In the genomic region with DNA sequence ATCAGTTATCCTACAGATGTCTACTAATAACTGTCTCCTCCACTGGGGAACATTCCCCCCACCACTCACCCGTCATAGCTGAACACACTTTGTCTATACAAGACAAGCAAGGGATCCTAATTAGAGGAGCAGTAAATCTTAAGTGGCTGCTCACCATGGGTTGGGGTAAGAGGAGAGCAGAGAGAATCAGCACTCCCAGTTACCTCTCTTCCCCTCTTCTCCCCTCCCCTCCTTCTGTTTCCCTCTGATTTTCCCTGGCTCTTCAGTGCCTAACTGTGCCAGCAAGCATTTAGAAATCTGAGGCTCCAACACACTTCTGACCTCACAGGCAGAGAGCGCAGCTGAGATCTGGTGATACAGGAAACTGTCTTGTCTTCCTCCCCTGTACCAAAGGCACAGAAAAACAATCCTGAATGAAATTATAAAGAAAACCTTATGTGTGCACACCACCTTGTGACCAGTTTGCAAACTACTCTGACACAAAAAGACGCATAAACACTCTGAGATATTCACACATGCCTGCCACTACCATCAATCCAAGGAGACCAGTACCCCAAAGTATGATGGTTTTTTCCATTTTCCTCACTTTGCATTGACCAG, we compare ENCODE assay signal across 11 cellular contexts. TPM values are rescaled to one million over a fixed set of nuclear protein-coding genes. Genes with fewer than 3 reads are reported as not detected.
DNase-seq lines count a peak whose midpoint lies in the region; ATAC-seq and TF ChIP-seq lines count a peak whose summit lies in the region.
"Had no signal": no experiment of that assay in that cellular context is flagged by ENCODE, and none has a peak within 500 bp of the region (broad histone marks: within the 10 kb centered on the region; RNA-seq: fewer than 3 reads in every experiment).

No MANE protein-coding gene starts in this region.

- peak; percentile 18 for TF ChIP-seq CTCF in NB4 (IDR thresholded peaks at IDR 0.05; ENCODE audit: low read depth, low read length)
- peak; percentile 21 for TF ChIP-seq CTCF in neural cell (IDR thresholded peaks at IDR 0.05; ENCODE audit: poor library complexity, severe bottlenecking)
- peak in 1 of 2 experiments; percentile 5 for TF ChIP-seq CTCF in Caco-2 (IDR thresholded peaks at IDR 0.05; ENCODE audit: insufficient read depth in 1 of 2, low read depth in 1 of 2, low read length in 1 of 2, severe bottlenecking in 1 of 2, unreplicated experiment in 1 of 2)

- H4K20me1 ChIP-seq in neural cell (ENCODE audit: insufficient read depth): no peaks in the 10 kb centered on the region

- no peaks in the 10 kb centered on the region for H3F3A ChIP-seq in neural cell (ENCODE audit: insufficient read depth, low read length, poor library complexity, severe bottlenecking)

- H3K9me2 ChIP-seq in neural cell (ENCODE audit: insufficient read depth, low read length): no peaks in the 10 kb centered on the region

- H2AFZ ChIP-seq in neural cell (ENCODE audit: low read depth, low read length): no peak overlapping the region

- no peaks in the 10 kb centered on the region for H3K27me3 ChIP-seq in neural cell (ENCODE audit: insufficient read depth, low read depth, low read length)
- H3K27me3 ChIP-seq in Caco-2 (replicated peaks; ENCODE audit: control insufficient read depth, insufficient read depth, low read length): no peaks in the 10 kb centered on the region
- H3K27me3 ChIP-seq: spleen had no signal

- H3K79me2 ChIP-seq in neural cell (replicated peaks; ENCODE audit: insufficient read depth, low read length): no peaks in the 10 kb centered on the region

- H3K9ac ChIP-seq in neural cell (ENCODE audit: low read length): no peak overlapping the region
- H3K9ac ChIP-seq: BLaER1 had no signal

- no peak overlapping the region for H3K27ac ChIP-seq in neural cell (ENCODE audit: low read length)
- H3K27ac ChIP-seq: BLaER1 had no signal

- DNase-seq in activated CD4-positive, alpha-beta T cell treated with anti-CD3 and anti-CD28 coated beads for 36 hours: no peak
- no peak for DNase-seq in activated CD4-positive, alpha-beta T cell treated with anti-CD3 and anti-CD28 coated beads, Interleukin-2, amount 50 U/mL, for 48 hours
- DNase-seq in NB4 (ENCODE audit: low read depth) (peak; percentile 49), astrocyte of the hippocampus (ENCODE audit: low read depth, low spot score) (peak; percentile 28), D341Med (ENCODE audit: low spot score) (no peak), Caco-2 (no peak)
- DNase-seq: NCI-H510A treated with DMSO at 0.1 percent for 48 hours, spleen had no signal

- no peak overlapping the region for H3K4me2 ChIP-seq in neural cell (ENCODE audit: low read length)
- H3K4me2 ChIP-seq: BLaER1 had no signal

- no peak for TF ChIP-seq POLR2A in NB4 (IDR thresholded peaks at IDR 0.05; ENCODE audit: extremely low read depth, insufficient read length)

- H3K9me3 Mint-ChIP-seq in activated CD4-positive, alpha-beta T cell treated with anti-CD3 and anti-CD28 coated beads for 36 hours (ENCODE audit: low read depth): no peaks in the 10 kb centered on the region
- no peaks in the 10 kb centered on the region for H3K9me3 Mint-ChIP-seq in Caco-2 (ENCODE audit: unreplicated experiment)

- H3K4me1 ChIP-seq in Caco-2: no peaks in the 10 kb centered on the region
- H3K4me1 ChIP-seq: spleen had no signal

- CTCF ChIA-PET in activated CD4-positive, alpha-beta T cell treated with anti-CD3 and anti-CD28 coated beads for 36 hours (lab: Charles Lee): interaction anchor here (0.7 kb wide), 1 partner anchor 254 kb away, joined by 3 read pairs; no protein-coding TSS in a partner anchor
- CTCF ChIA-PET in Caco-2 (lab: Charles Lee): interaction anchor here (0.6 kb wide), 1 partner anchor 125 kb away, joined by 3 read pairs; no protein-coding TSS in a partner anchor

- H3K4me3 Mint-ChIP-seq in activated CD4-positive, alpha-beta T cell treated with anti-CD3 and anti-CD28 coated beads for 36 hours: no peak overlapping the region
- H3K4me3 Mint-ChIP-seq in Caco-2 (ENCODE audit: unreplicated experiment): no peak overlapping the region

- no peak overlapping the region for H3K4me3 ChIP-seq in NB4 (ENCODE audit: low read depth, low read length)
- H3K4me3 ChIP-seq in neural cell (ENCODE audit: low read length): no peak overlapping the region
- H3K4me3 ChIP-seq in Caco-2 (ENCODE audit: low read depth, low read length): no peak overlapping the region
- H3K4me3 ChIP-seq: BLaER1, spleen had no signal

- no TSS peak for BruUV-seq in Caco-2 (replicated peaks; lab: Mats Ljungman, UMichigan)

- POLR2A ChIA-PET in activated CD4-positive, alpha-beta T cell treated with anti-CD3 and anti-CD28 coated beads for 36 hours (lab: Charles Lee): no interaction called here
- POLR2A ChIA-PET in Caco-2 (lab: Charles Lee): no interaction called here

- H3K27ac Mint-ChIP-seq in activated CD4-positive, alpha-beta T cell treated with anti-CD3 and anti-CD28 coated beads for 36 hours: no peak overlapping the region
- no peak overlapping the region for H3K27ac Mint-ChIP-seq in Caco-2 (ENCODE audit: unreplicated experiment)

- H3K27me3 Mint-ChIP-seq in activated CD4-positive, alpha-beta T cell treated with anti-CD3 and anti-CD28 coated beads for 36 hours: no peaks in the 10 kb centered on the region
- no peaks in the 10 kb centered on the region for H3K27me3 Mint-ChIP-seq in Caco-2 (ENCODE audit: insufficient read depth, unreplicated experiment)

- H3K36me3 Mint-ChIP-seq in activated CD4-positive, alpha-beta T cell treated with anti-CD3 and anti-CD28 coated beads for 36 hours (ENCODE audit: low read depth): no peaks in the 10 kb centered on the region
- peaks cover 32% of the 10 kb centered on the region for H3K36me3 Mint-ChIP-seq in Caco-2 (ENCODE audit: insufficient read depth, unreplicated experiment)

- H3K4me1 Mint-ChIP-seq in activated CD4-positive, alpha-beta T cell treated with anti-CD3 and anti-CD28 coated beads for 36 hours: peaks cover 5% of the 10 kb centered on the region
- H3K4me1 Mint-ChIP-seq in Caco-2 (ENCODE audit: low read depth, unreplicated experiment): peaks cover 13% of the 10 kb centered on the region

- H3K9me3 ChIP-seq in neural cell (ENCODE audit: low read length) (no peaks in the 10 kb centered on the region), Caco-2 (no peaks in the 10 kb centered on the region)
- H3K9me3 ChIP-seq: BLaER1, spleen had no signal

- no peak for TF ChIP-seq EP300 in neural cell (conservative IDR thresholded peaks at IDR 0.05; ENCODE audit: poor library complexity, severe bottlenecking)

- peak; percentile 15 for TF ChIP-seq RAD21 in neural cell (conservative IDR thresholded peaks at IDR 0.05)

- ATAC-seq in activated CD4-positive, alpha-beta T cell treated with anti-CD3 and anti-CD28 coated beads for 36 hours: peak; percentile 76
- no peak for ATAC-seq in GM21619 (IDR thresholded peaks at IDR 0.05; ENCODE audit: unreplicated experiment)

- intact Hi-C loops in activated CD4-positive, alpha-beta T cell treated with anti-CD3 and anti-CD28 coated beads for 36 hours (cut with DNase I, micrococcal nuclease): loop anchor here in 1 of 2 experiments (5.0 kb wide), 1 partner anchor 426 kb away; no protein-coding TSS in a partner anchor
- intact Hi-C loops in Caco-2 (cut with micrococcal nuclease; ENCODE audit: unreplicated experiment): no loop called here

- no peaks in the 10 kb centered on the region for H3K36me3 ChIP-seq in neural cell (ENCODE audit: insufficient read depth, low read length)
- no peaks in the 10 kb centered on the region for H3K36me3 ChIP-seq in Caco-2 (ENCODE audit: control insufficient read depth, insufficient read depth, low read length)
- H3K36me3 ChIP-seq: BLaER1 had no signal

TF ChIP-seq in neural cell, 6 proteins besides CTCF, POLR2A, EP300 and RAD21:
- TF ChIP-seq REST (IDR thresholded peaks at IDR 0.05; ENCODE audit: borderline replicate concordance): no peak

RNA-seq across cellular contexts. Expression of gene MOSPD1, which starts 6.7 kb away (rescaled TPM):
- 1 to 10 TPM; 7.7 to 9.3 TPM for total RNA-seq in activated CD4-positive, alpha-beta T cell treated with anti-CD3 and anti-CD28 coated beads for 36 hours
- 28.5 and 43.2 TPM in 2 replicates for polyA plus RNA-seq in neural cell
- polyA minus RNA-seq in neural cell: 25.1 and 39.8 TPM in 2 replicates
- total RNA-seq in Caco-2 (2022): 37.3 and 40.9 TPM in 2 replicates

Comparison
In these comparisons a context has a peak if more than half of its experiments do, and no peak if none do; other contexts are left out.
1. DNase-seq: peak in NB4 (single experiment) and astrocyte of the hippocampus (single experiment); none in activated CD4-positive, alpha-beta T cell treated with anti-CD3 and anti-CD28 coated beads for 36 hours (single experiment), activated CD4-positive, alpha-beta T cell treated with anti-CD3 and anti-CD28 coated beads, Interleukin-2, amount 50 U/mL, for 48 hours (0 of 2), D341Med (single experiment) and Caco-2 (0 of 2).